17 cellular contexts compared by ENCODE assay signal in the genomic region with DNA sequence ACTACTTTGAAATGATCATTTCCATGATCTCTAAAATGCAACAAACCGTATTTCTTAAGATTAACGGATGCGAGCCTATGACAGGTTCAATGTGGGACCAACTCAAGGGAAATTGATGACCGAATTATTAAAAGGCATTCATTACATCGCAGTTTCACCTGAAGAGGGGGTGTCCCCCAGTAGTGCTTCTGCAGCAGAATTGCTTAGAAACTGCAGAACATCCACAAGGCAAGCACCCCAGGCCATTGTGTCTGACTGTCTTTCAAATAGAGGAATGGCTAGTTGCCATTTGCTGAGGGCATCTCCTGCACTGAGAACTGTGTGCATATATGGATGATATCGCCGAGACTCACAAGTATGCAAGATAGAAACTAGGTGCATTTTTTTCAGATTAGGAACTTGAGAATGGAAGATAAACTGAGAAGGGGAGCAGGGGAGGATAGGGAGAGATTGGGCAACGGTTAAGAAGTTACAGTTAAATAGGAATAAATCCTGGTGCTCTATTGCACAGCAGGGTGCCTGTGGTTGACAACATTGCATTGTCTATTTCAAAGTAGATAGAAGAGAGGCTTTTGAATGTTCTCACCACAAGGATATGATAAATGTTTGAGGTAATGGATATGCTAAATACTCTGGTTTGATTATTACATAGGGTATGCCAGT.
A peak's percentile ranks its signal among the peaks of the same experiment; 100 is the strongest.
DNase-seq lines count a peak whose midpoint lies in the region; ATAC-seq and TF ChIP-seq lines count a peak whose summit lies in the region.
"Had no signal": no experiment of that assay in that cellular context is flagged by ENCODE, and none has a peak within 500 bp of the region (broad histone marks: within the 10 kb centered on the region; RNA-seq: fewer than 3 reads in every experiment).

No MANE protein-coding gene starts in this region.

- H3K4me1 ChIP-seq in gastrocnemius medialis, result peaks cover 37 to 65% of the 10 kb centered on the region in 2 donors
- H3K4me1 ChIP-seq in endodermal cell (ENCODE audit: control insufficient read depth, insufficient read depth, low read length), result peaks cover 7% of the 10 kb centered on the region

- H3K27ac ChIP-seq in gastrocnemius medialis (peak overlapping the region; percentile 68 to 87 (median 78)), endodermal cell (ENCODE audit: low read depth, low read length) (no peak overlapping the region)

- TF ChIP-seq CTCF in activated B cell treated with CpG ODN at 0.5 μM for 24 hours (IDR thresholded peaks at IDR 0.05), result no peak
- TF ChIP-seq CTCF in gastrocnemius medialis (IDR thresholded peaks at IDR 0.05 in 4 of 5, conservative IDR thresholded peaks at IDR 0.05 in 1 of 5), result no peak
- TF ChIP-seq CTCF in endodermal cell (conservative IDR thresholded peaks at IDR 0.05), result no peak

- intact Hi-C loops in activated B cell treated with CpG ODN at 0.5 μM for 24 hours (cut with micrococcal nuclease) (loop anchor here (1.0 to 10.0 kb wide), 2 partner anchors 323 to 1084 kb away; partner anchors contain the start of gene BTG1), gastrocnemius medialis (cut with DNase I; ENCODE audit: low total_unique reads) (loop anchor here (5.0 to 10.0 kb wide), 3 partner anchors 34 to 324 kb away; partner anchors contain the start of gene BTG1)

- H3K4me1 Mint-ChIP-seq in activated B cell treated with CpG ODN at 0.5 μM for 24 hours (peaks cover 92% of the 10 kb centered on the region), endodermal cell (peaks cover 49% of the 10 kb centered on the region)
- H3K4me1 Mint-ChIP-seq in activated T-cell treated with anti-CD3 and anti-CD28 coated beads, Interleukin-2, amount 50 U/mL, for 72 hours (ENCODE audit: low read depth), result peaks cover 48% of the 10 kb centered on the region

- H3K4me3 Mint-ChIP-seq in activated B cell treated with CpG ODN at 0.5 μM for 24 hours (peak overlapping the region; percentile 93), endodermal cell (no peak overlapping the region)
- no peak overlapping the region for H3K4me3 Mint-ChIP-seq in activated T-cell treated with anti-CD3 and anti-CD28 coated beads, Interleukin-2, amount 50 U/mL, for 72 hours
- H3K4me3 Mint-ChIP-seq: CD8-positive, alpha-beta T cell; nephron progenitor cell; type B pancreatic cell had no signal

- H3K27ac Mint-ChIP-seq in activated B cell treated with CpG ODN at 0.5 μM for 24 hours (peak overlapping the region; percentile 99), endodermal cell (no peak overlapping the region)
- H3K27ac Mint-ChIP-seq in activated T-cell treated with anti-CD3 and anti-CD28 coated beads, Interleukin-2, amount 50 U/mL, for 72 hours, result no peak overlapping the region
- H3K27ac Mint-ChIP-seq: CD8-positive, alpha-beta T cell; nephron progenitor cell; type B pancreatic cell had no signal

- WGBS in endodermal cell (ENCODE audit: insufficient coverage in 1 of 2, insufficient read length in 1 of 2), 2 experiments, result 86 to 92% methylated on average over 8 of the region's 8 CpGs

- H3K9me3 ChIP-seq in gastrocnemius medialis, result no peaks in the 10 kb centered on the region
- H3K9me3 ChIP-seq in endodermal cell (ENCODE audit: control insufficient read depth, low read length), result no peaks in the 10 kb centered on the region

- in situ Hi-C loops in gastrocnemius medialis (cut with MboI; ENCODE audit: low sequenced_read_pairs in 4 of 4), result no loop called here

- TF ChIP-seq POLR2A in gastrocnemius medialis (IDR thresholded peaks at IDR 0.05), result no peak

- H3K36me3 ChIP-seq in gastrocnemius medialis (no peaks in the 10 kb centered on the region), endodermal cell (ENCODE audit: control insufficient read depth, insufficient read depth, low read length) (no peaks in the 10 kb centered on the region)

- H3K27me3 Mint-ChIP-seq in activated B cell treated with CpG ODN at 0.5 μM for 24 hours, result no peaks in the 10 kb centered on the region
- H3K27me3 Mint-ChIP-seq in endodermal cell (ENCODE audit: insufficient read depth), result no peaks in the 10 kb centered on the region
- H3K27me3 Mint-ChIP-seq in activated T-cell treated with anti-CD3 and anti-CD28 coated beads, Interleukin-2, amount 50 U/mL, for 72 hours (ENCODE audit: low read depth), result no peaks in the 10 kb centered on the region
- H3K27me3 Mint-ChIP-seq: type B pancreatic cell had no signal

- POLR2A ChIA-PET in activated B cell treated with CpG ODN at 0.5 μM for 24 hours (lab: Charles Lee), result interaction anchor here (0.7 to 2.5 kb wide), 14 partner anchors 10 to 323 kb away, joined by 3 to 73 read pairs (median 11); partner anchors contain the start of gene BTG1

- H3K4me3 ChIP-seq in gastrocnemius medialis (peak overlapping the region in 1 of 4 donors; percentile 22), endodermal cell (ENCODE audit: low read length) (no peak overlapping the region)

- ATAC-seq in activated B cell treated with CpG ODN at 0.5 μM for 24 hours (ENCODE audit: low read depth) (no peak), gastrocnemius medialis (no peak), GM19328 (IDR thresholded peaks at IDR 0.05; ENCODE audit: unreplicated experiment) (no peak)
- ATAC-seq in activated T-cell treated with anti-CD3 and anti-CD28 coated beads, Interleukin-2, amount 50 U/mL, for 72 hours (replicated peaks in 1 of 2), result no peak
- ATAC-seq: CD8-positive, alpha-beta T cell had no signal

- peaks cover 23% of the 10 kb centered on the region for H3K36me3 Mint-ChIP-seq in activated B cell treated with CpG ODN at 0.5 μM for 24 hours (ENCODE audit: low read depth)
- no peaks in the 10 kb centered on the region for H3K36me3 Mint-ChIP-seq in endodermal cell (ENCODE audit: low read depth)
- H3K36me3 Mint-ChIP-seq in activated T-cell treated with anti-CD3 and anti-CD28 coated beads, Interleukin-2, amount 50 U/mL, for 72 hours (ENCODE audit: insufficient read depth in 2 of 2), result peaks cover 0 to 1% of the 10 kb centered on the region in 2 donors
- H3K36me3 Mint-ChIP-seq: CD8-positive, alpha-beta T cell; type B pancreatic cell had no signal

- H3K9me3 Mint-ChIP-seq in activated B cell treated with CpG ODN at 0.5 μM for 24 hours, result no peaks in the 10 kb centered on the region
- H3K9me3 Mint-ChIP-seq in endodermal cell, result no peaks in the 10 kb centered on the region
- peaks cover 2% of the 10 kb centered on the region in 2 donors for H3K9me3 Mint-ChIP-seq in activated T-cell treated with anti-CD3 and anti-CD28 coated beads, Interleukin-2, amount 50 U/mL, for 72 hours
- H3K9me3 Mint-ChIP-seq: CD8-positive, alpha-beta T cell; nephron progenitor cell had no signal

- DNase-seq in NOMO-1 treated with DMSO at 0.1 percent for 48 hours (lab: John Stamatoyannopoulos, UW; ENCODE audit: unreplicated experiment) (peak; percentile 9), NOMO-1 (lab: John Stamatoyannopoulos, UW; ENCODE audit: unreplicated experiment in 2 of 2) (no peak), MV-4-11 (lab: John Stamatoyannopoulos, UW) (peak; percentile 80), activated B cell treated with CpG ODN at 0.5 μM for 24 hours (no peak), gastrocnemius medialis (no peak), endodermal cell (no peak)
- DNase-seq in activated T-cell treated with anti-CD3 and anti-CD28 coated beads, Interleukin-2, amount 50 U/mL, for 72 hours, result no peak
- DNase-seq: activated CD4-positive, alpha-beta T cell treated with anti-CD3 and anti-CD28 coated beads, Interleukin-2, amount 50 U/mL, for 4 hours; CD8-positive, alpha-beta T cell; NCI-H82; nephron progenitor cell; retina; Right ventricle myocardium superior; stimulated activated CD4-positive, alpha-beta T cell treated with anti-CD3 and anti-CD28 coated beads, Interleukin-2, amount 100 ng/mL, for 48 hours; T1000 had no signal

- H3K9ac ChIP-seq in endodermal cell (ENCODE audit: extremely low read depth, low read length, poor library complexity, severe bottlenecking), result no peak overlapping the region

- H3K27me3 ChIP-seq in gastrocnemius medialis, result no peaks in the 10 kb centered on the region
- H3K27me3 ChIP-seq in endodermal cell (ENCODE audit: control insufficient read depth, insufficient read depth, low read length, poor library complexity, severe bottlenecking), result no peaks in the 10 kb centered on the region

- CTCF ChIA-PET in activated B cell treated with CpG ODN at 0.5 μM for 24 hours (lab: Charles Lee), result interaction anchor here (1.3 to 2.2 kb wide), 3 partner anchors 23 to 324 kb away, joined by 4 to 7 read pairs (median 6); partner anchors contain the start of gene BTG1

Comparison
In these comparisons a context has a peak if more than half of its experiments do, and no peak if none do; other contexts are left out.
1. DNase-seq: peak in NOMO-1 treated with DMSO at 0.1 percent for 48 hours (single experiment) and MV-4-11 (single experiment); none in NOMO-1 (0 of 2), activated B cell treated with CpG ODN at 0.5 μM for 24 hours (single experiment), gastrocnemius medialis (0 of 2), endodermal cell (single experiment) and activated T-cell treated with anti-CD3 and anti-CD28 coated beads, Interleukin-2, amount 50 U/mL, for 72 hours (0 of 2).